In genomic region chr10:81848514-81848913, GRCh38 we compare ENCODE assay signal across 28 cellular contexts. TPM values are rescaled to one million over a fixed set of nuclear protein-coding genes. Genes with fewer than 3 reads are reported as not detected.
DNase-seq lines count a peak whose midpoint lies in the region; ATAC-seq and TF ChIP-seq lines count a peak whose summit lies in the region.
"Had no signal": no experiment of that assay in that cellular context is flagged by ENCODE, and none has a peak within 500 bp of the region (broad histone marks: within the 10 kb centered on the region; RNA-seq: fewer than 3 reads in every experiment).

No MANE protein-coding gene starts in this region.

- peak overlapping the region; percentile 30 for H2AFZ ChIP-seq in neural progenitor cell (replicated peaks)

- H3F3A ChIP-seq in neural progenitor cell (ENCODE audit: low read depth) = no peaks in the 10 kb centered on the region

- no peak overlapping the region for H3K27ac Mint-ChIP-seq in neural progenitor cell
- no peak overlapping the region for H3K27ac Mint-ChIP-seq in endothelial cell (ENCODE audit: unreplicated experiment)
- H3K27ac Mint-ChIP-seq: activated naive CD8-positive, alpha-beta T cell treated with anti-CD3 and anti-CD28 coated beads, Interleukin-2, amount 10 ng/mL, durations not matched to agents 7 days and 5 days; naive thymus-derived CD4-positive, alpha-beta T cell; stimulated activated naive CD8-positive, alpha-beta T cell treated with anti-CD3 and anti-CD28 coated beads, Interleukin-15, Interleukin-2, amounts not matched to agents 100 ng/mL and 50 ng/mL, for 24 hours had no signal

- TF ChIP-seq CTCF in neural progenitor cell (IDR thresholded peaks at IDR 0.05) (no peak), coronary artery (IDR thresholded peaks at IDR 0.05) (no peak), endothelial cell (IDR thresholded peaks at IDR 0.05; ENCODE audit: unreplicated experiment) (no peak)

- no peaks in the 10 kb centered on the region for H4K20me1 ChIP-seq in BLaER1 treated with 17β-estradiol and CSF1 and Interleukin-3, amounts not matched to agents 10 nM and 100 nM
- no peaks in the 10 kb centered on the region for H4K20me1 ChIP-seq in neural progenitor cell (ENCODE audit: low read depth)

- H3K36me3 ChIP-seq in BLaER1 treated with 17β-estradiol and CSF1 and Interleukin-3, amounts not matched to agents 10 nM and 100 nM = no peaks in the 10 kb centered on the region
- no peaks in the 10 kb centered on the region for H3K36me3 ChIP-seq in neural progenitor cell
- H3K36me3 ChIP-seq: BE2C, gastroesophageal sphincter, thoracic aorta had no signal

- peak; percentile 60 for ATAC-seq in HG03432 (IDR thresholded peaks at IDR 0.05; ENCODE audit: unreplicated experiment)
- ATAC-seq: A549; gastroesophageal sphincter; naive thymus-derived CD4-positive, alpha-beta T cell had no signal

- H3K4me1 ChIP-seq in BLaER1 treated with 17β-estradiol and CSF1 and Interleukin-3, amounts not matched to agents 10 nM and 100 nM = peaks cover 14 to 28% (median 22%) of the 10 kb centered on the region in 10 experiments
- peaks cover 6% of the 10 kb centered on the region for H3K4me1 ChIP-seq in neural progenitor cell
- H3K4me1 ChIP-seq: A549, BE2C, gastroesophageal sphincter had no signal

- peaks cover 2 to 4% (median 3%) of the 10 kb centered on the region in 11 experiments; a peak in 21 of 22 replicates for H3K9me3 ChIP-seq in BLaER1 treated with 17β-estradiol and CSF1 and Interleukin-3, amounts not matched to agents 10 nM and 100 nM (replicated peaks in 1 of 11)
- no peaks in the 10 kb centered on the region for H3K9me3 ChIP-seq in neural progenitor cell (ENCODE audit: low read depth)
- H3K9me3 ChIP-seq: A549, BE2C, thoracic aorta had no signal

- H3K4me2 ChIP-seq in BLaER1 treated with 17β-estradiol and CSF1 and Interleukin-3, amounts not matched to agents 10 nM and 100 nM = peak overlapping the region; percentile 54 to 80 (median 64)
- H3K4me2 ChIP-seq in neural progenitor cell = no peak overlapping the region
- H3K4me2 ChIP-seq: A549 had no signal

- H3K9ac ChIP-seq in BLaER1 treated with 17β-estradiol and CSF1 and Interleukin-3, amounts not matched to agents 10 nM and 100 nM = peak overlapping the region in 2 of 11 experiments; percentile 15 to 41; a peak in 5 of 22 replicates
- H3K9ac ChIP-seq in neural progenitor cell = no peak overlapping the region

- H3K4me3 Mint-ChIP-seq in neural progenitor cell (no peak overlapping the region), endothelial cell (ENCODE audit: unreplicated experiment) (no peak overlapping the region)
- H3K4me3 Mint-ChIP-seq: activated naive CD8-positive, alpha-beta T cell treated with anti-CD3 and anti-CD28 coated beads, Interleukin-2, amount 10 ng/mL, durations not matched to agents 7 days and 5 days; naive thymus-derived CD4-positive, alpha-beta T cell; stimulated activated naive CD8-positive, alpha-beta T cell treated with anti-CD3 and anti-CD28 coated beads, Interleukin-15, Interleukin-2, amounts not matched to agents 100 ng/mL and 50 ng/mL, for 24 hours had no signal

- H3K4me1 Mint-ChIP-seq in neural progenitor cell = peaks cover 5% of the 10 kb centered on the region
- no peaks in the 10 kb centered on the region for H3K4me1 Mint-ChIP-seq in endothelial cell (ENCODE audit: unreplicated experiment)
- H3K4me1 Mint-ChIP-seq: activated naive CD8-positive, alpha-beta T cell treated with anti-CD3 and anti-CD28 coated beads, Interleukin-2, amount 10 ng/mL, durations not matched to agents 7 days and 5 days; naive thymus-derived CD4-positive, alpha-beta T cell had no signal

- peak; percentile 21 for DNase-seq in amniotic epithelial cell (ENCODE audit: low read depth)
- peak; percentile 23 for DNase-seq in neural progenitor cell (ENCODE audit: low spot score)
- no peak for DNase-seq in coronary artery (ENCODE audit: low spot score)
- DNase-seq in activated T-cell treated with anti-CD3 and anti-CD28 coated beads, Interleukin-2, amount 50 U/mL, for 48 hours = no peak
- no peak for DNase-seq in stimulated activated CD8-positive, alpha-beta memory T cell treated with anti-CD3 and anti-CD28 coated beads, Interleukin-4, amount 100 ng/mL, for 48 hours
- no peak for DNase-seq in endothelial cell (ENCODE audit: low spot score)
- DNase-seq: activated gamma-delta T cell; activated naive CD8-positive, alpha-beta T cell treated with anti-CD3 and anti-CD28 coated beads, Interleukin-2, amount 10 ng/mL, durations not matched to agents 7 days and 5 days; activated T-cell treated with anti-CD3 and anti-CD28 coated beads, Interleukin-2, amount 50 U/mL, for 1 hour; BE2C; DMS79 treated with DMSO at 0.1 percent for 48 hours; hypothalamus; IMR-90; midbrain; naive thymus-derived CD4-positive, alpha-beta T cell; NCI-H1092; NCI-H187 treated with DMSO at 0.1 percent for 48 hours; NCI-H69; T-helper 1 cell had no signal

- no peaks in the 10 kb centered on the region for H3K27me3 Mint-ChIP-seq in neural progenitor cell (ENCODE audit: insufficient read depth, low read depth)
- no peaks in the 10 kb centered on the region for H3K27me3 Mint-ChIP-seq in endothelial cell (ENCODE audit: unreplicated experiment)
- H3K27me3 Mint-ChIP-seq: activated naive CD8-positive, alpha-beta T cell treated with anti-CD3 and anti-CD28 coated beads, Interleukin-2, amount 10 ng/mL, durations not matched to agents 7 days and 5 days; stimulated activated naive CD8-positive, alpha-beta T cell treated with anti-CD3 and anti-CD28 coated beads, Interleukin-15, Interleukin-2, amounts not matched to agents 100 ng/mL and 50 ng/mL, for 24 hours had no signal

- H3K4me3 ChIP-seq in BLaER1 treated with 17β-estradiol and CSF1 and Interleukin-3, amounts not matched to agents 10 nM and 100 nM = 0 out of 20 replicates have a peak overlapping the region, but pooled peaks of 1 of the 10 experiments have one; percentile 25
- H3K4me3 ChIP-seq in neural progenitor cell (no peak overlapping the region), coronary artery (no peak overlapping the region)
- H3K4me3 ChIP-seq: A549, gastroesophageal sphincter, thoracic aorta had no signal

- no peaks in the 10 kb centered on the region for H3K79me2 ChIP-seq in neural progenitor cell (ENCODE audit: low read depth)

- H3K27me3 ChIP-seq in BLaER1 treated with 17β-estradiol and CSF1 and Interleukin-3, amounts not matched to agents 10 nM and 100 nM = no peaks in the 10 kb centered on the region
- no peaks in the 10 kb centered on the region for H3K27me3 ChIP-seq in neural progenitor cell
- H3K27me3 ChIP-seq: BE2C had no signal

- peaks cover 2% of the 10 kb centered on the region for H3K9me3 Mint-ChIP-seq in neural progenitor cell
- H3K9me3 Mint-ChIP-seq in endothelial cell (ENCODE audit: unreplicated experiment) = no peaks in the 10 kb centered on the region
- H3K9me3 Mint-ChIP-seq: activated naive CD8-positive, alpha-beta T cell treated with anti-CD3 and anti-CD28 coated beads, Interleukin-2, amount 10 ng/mL, durations not matched to agents 7 days and 5 days; stimulated activated naive CD8-positive, alpha-beta T cell treated with anti-CD3 and anti-CD28 coated beads, Interleukin-15, Interleukin-2, amounts not matched to agents 100 ng/mL and 50 ng/mL, for 24 hours had no signal

- H3K36me3 Mint-ChIP-seq in neural progenitor cell (no peaks in the 10 kb centered on the region), endothelial cell (ENCODE audit: low read depth, unreplicated experiment) (no peaks in the 10 kb centered on the region)
- H3K36me3 Mint-ChIP-seq: activated naive CD8-positive, alpha-beta T cell treated with anti-CD3 and anti-CD28 coated beads, Interleukin-2, amount 10 ng/mL, durations not matched to agents 7 days and 5 days; naive thymus-derived CD4-positive, alpha-beta T cell had no signal

- H3K27ac ChIP-seq in BLaER1 treated with 17β-estradiol and CSF1 and Interleukin-3, amounts not matched to agents 10 nM and 100 nM = peak overlapping the region in 2 of 11 experiments; percentile 20 to 46; a peak in 3 of 22 replicates
- H3K27ac ChIP-seq in neural progenitor cell (no peak overlapping the region), coronary artery (no peak overlapping the region)
- H3K27ac ChIP-seq: A549, gastroesophageal sphincter, RWPE1, thoracic aorta had no signal

RNA-seq across cellular contexts. Expression of gene NRG3, which starts 26.5 kb away (rescaled TPM):
- total RNA-seq in neural progenitor cell (ENCODE audit: low replicate concordance) (1.9 and 3.8 TPM in 2 replicates), endothelial cell (ENCODE audit: unreplicated experiment) (8.2 TPM)
- total RNA-seq: activated CD8-positive, alpha-beta memory T cell treated with anti-CD3 and anti-CD28 coated beads for 36 hours; activated naive CD8-positive, alpha-beta T cell treated with anti-CD3 and anti-CD28 coated beads, Interleukin-2, amount 10 ng/mL, durations not matched to agents 7 days and 5 days; fibroblast of lung; IMR-90; naive thymus-derived CD4-positive, alpha-beta T cell had no signal

Comparison
In these comparisons a context has a peak if more than half of its experiments do, and no peak if none do; other contexts are left out.
1. DNase-seq: peak in amniotic epithelial cell (single experiment) and neural progenitor cell (single experiment); none in coronary artery (single experiment), activated T-cell treated with anti-CD3 and anti-CD28 coated beads, Interleukin-2, amount 50 U/mL, for 48 hours (0 of 2), stimulated activated CD8-positive, alpha-beta memory T cell treated with anti-CD3 and anti-CD28 coated beads, Interleukin-4, amount 100 ng/mL, for 48 hours (single experiment) and endothelial cell (single experiment).